ENCODE assay signal across 17 cellular contexts in the genomic region with DNA sequence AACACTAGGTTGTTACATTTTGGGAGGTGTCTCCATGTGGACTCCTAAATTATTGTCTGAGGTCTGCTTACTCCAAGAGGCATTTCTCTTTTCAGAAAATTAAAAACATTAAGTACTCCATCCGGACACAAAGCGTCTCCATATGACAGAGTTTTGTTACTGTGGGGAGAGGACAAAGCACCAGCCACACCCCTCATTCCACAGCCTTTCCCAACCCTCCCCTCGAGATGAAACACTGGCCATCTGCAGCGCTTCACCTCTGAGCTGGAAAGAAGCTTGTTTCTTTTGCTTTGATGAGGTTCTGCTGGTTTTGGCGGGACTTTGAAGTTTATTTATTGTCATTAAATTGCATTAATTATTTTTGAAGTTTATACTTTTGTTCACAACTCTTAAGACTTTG. TPM values are rescaled to one million over a fixed set of nuclear protein-coding genes. Genes with fewer than 3 reads are reported as not detected.
DNase-seq lines count a peak whose midpoint lies in the region; FAIRE-seq and TF ChIP-seq lines count a peak whose summit lies in the region.
"Had no signal": no experiment of that assay in that cellular context is flagged by ENCODE, and none has a peak within 500 bp of the region (broad histone marks: within the 10 kb centered on the region; RNA-seq: fewer than 3 reads in every experiment).

No MANE protein-coding gene starts in this region.

- H3K4me1 ChIP-seq in tibial nerve = peaks cover 0 to 31% (median 5%) of the 10 kb centered on the region in 4 donors
- H3K4me1 ChIP-seq: foreskin keratinocyte, parathyroid adenoma, vagina had no signal

- TF ChIP-seq EP300 in tibial nerve (IDR thresholded peaks at IDR 0.05) = no peak

- H3K4me3 ChIP-seq in tibial nerve = no peak overlapping the region

- H3K9me3 ChIP-seq in tibial nerve = no peaks in the 10 kb centered on the region
- H3K9me3 ChIP-seq: vagina had no signal

- no peak for TF ChIP-seq CTCF in tibial nerve (IDR thresholded peaks at IDR 0.05)

- WGBS in tibial nerve, 2 donors = 36% methylated on average over 5 of the region's 5 CpGs

- no peak for TF ChIP-seq POLR2A in tibial nerve (IDR thresholded peaks at IDR 0.05)

- FAIRE-seq in endometrium (lab: Jason Lieb, UNC) = peak; percentile 93
- FAIRE-seq: GM19239 had no signal

- DNase-seq in Daoy (ENCODE audit: low read depth) (peak; percentile 74), NCI-H69 (lab: John Stamatoyannopoulos, UW) (peak; percentile 39), retina (peak; percentile 69), HuH-7 (ENCODE audit: low spot score) (no peak), tibial nerve (ENCODE audit: low spot score in 2 of 2) (no peak), caudate nucleus (lab: John Stamatoyannopoulos, UW) (no peak), DMS153 (lab: John Stamatoyannopoulos, UW) (no peak)
- DNase-seq: activated CD8-positive, alpha-beta T cell treated with anti-CD3 and anti-CD28 coated beads for 36 hours; effector CD4-positive, alpha-beta T cell; foreskin keratinocyte; KBM-7; NCI-H1930; stimulated activated CD4-positive, alpha-beta T cell treated with anti-CD3 and anti-CD28 coated beads, Interleukin-1b, Interleukin-23, amount 100 ng/mL, for 48 hours had no signal

- H3K36me3 ChIP-seq in tibial nerve = no peaks in the 10 kb centered on the region
- H3K36me3 ChIP-seq: vagina had no signal

- peak overlapping the region in 1 of 4 donors; percentile 5 for H3K27ac ChIP-seq in tibial nerve
- no peak overlapping the region for H3K27ac ChIP-seq in caudate nucleus (ENCODE audit: low read depth, low read length)
- H3K27ac ChIP-seq: foreskin keratinocyte, parathyroid adenoma, vagina had no signal

- H3K27me3 ChIP-seq in tibial nerve = no peaks in the 10 kb centered on the region
- H3K27me3 ChIP-seq: vagina had no signal

RNA-seq across cellular contexts. Expression of a gene that starts 27.7 kb away (rescaled TPM):
- total RNA-seq in Daoy (2014; rRNA removed; shearing (Covaris generic)) = 0.45 and 1.3 TPM in 2 replicates
- 1 to 10 TPM in 1 of 4 donors, under 1 TPM in 1, not detected in 2; 0.60 to 4.7 TPM for total RNA-seq in tibial nerve

Comparison
In these comparisons a context has a peak if more than half of its experiments do, and no peak if none do; other contexts are left out.
1. DNase-seq: peak in Daoy (single experiment), NCI-H69 (single experiment) and retina (single experiment); none in HuH-7 (single experiment), tibial nerve (0 of 2), caudate nucleus (0 of 61) and DMS153 (single experiment).